Comparison of ENCODE assay signal across 30 cellular contexts in the genomic region with DNA sequence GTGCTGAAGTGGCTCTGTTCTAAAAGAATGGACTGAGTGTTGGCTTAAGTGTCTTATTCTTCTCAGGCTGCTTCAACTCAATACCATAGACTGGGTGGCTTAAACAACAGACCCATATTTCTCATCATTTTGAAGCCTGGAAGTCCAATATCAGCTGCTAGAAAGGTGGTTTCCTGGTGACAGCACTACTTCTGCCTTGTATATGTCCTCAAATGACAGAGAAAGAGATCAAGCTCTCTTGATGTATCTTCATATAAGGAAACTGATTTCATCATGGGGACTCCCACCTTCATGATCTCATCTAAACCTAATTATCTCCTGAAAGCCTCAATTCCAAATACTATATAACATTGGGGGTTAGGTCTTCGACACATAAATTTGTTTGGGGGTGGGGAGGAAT.
"Had no signal": no experiment of that assay in that cellular context is flagged by ENCODE, and none has a peak within 500 bp of the region (broad histone marks: within the 10 kb centered on the region; RNA-seq: fewer than 3 reads in every experiment).

No MANE protein-coding gene starts in this region.

- H3K36me3 ChIP-seq: adrenal gland, esophagus muscularis mucosa, gastroesophageal sphincter, heart right ventricle, WERI-Rb-1 had no signal

- H3K4me3 ChIP-seq: adrenal gland, body of pancreas, esophagus muscularis mucosa, gastroesophageal sphincter, heart right ventricle had no signal

- DNase-seq: activated B cell treated with CpG ODN at 0.5 μM for 24 hours; activated CD4-positive, alpha-beta T cell treated with anti-CD3 and anti-CD28 coated beads for 48 hours; activated CD4-positive, alpha-beta T cell treated with anti-CD3 and anti-CD28 coated beads, Interleukin-2, amount 50 U/mL, for 1 hour; activated CD4-positive, alpha-beta T cell treated with anti-CD3 and anti-CD28 coated beads, Interleukin-2, amount 50 U/mL, for 48 hours; activated CD8-positive, alpha-beta memory T cell treated with anti-CD3 and anti-CD28 coated beads for 24 hours; activated CD8-positive, alpha-beta T cell treated with anti-CD3 and anti-CD28 coated beads for 36 hours; activated effector memory CD4-positive, alpha-beta T cell treated with anti-CD3 and anti-CD28 coated beads, Interleukin-2, amount 50 U/mL, for 16 hours; activated naive CD4-positive, alpha-beta T cell treated with anti-CD3 and anti-CD28 coated beads for 36 hours; activated naive CD8-positive, alpha-beta T cell treated with anti-CD3 and anti-CD28 coated beads for 36 hours; activated naive CD8-positive, alpha-beta T cell treated with anti-CD3 and anti-CD28 coated beads, Interleukin-2, amount 50 U/mL, for 24 hours; activated T-cell treated with anti-CD3 and anti-CD28 coated beads, Interleukin-2, amount 50 U/mL, for 1 hour; activated T-cell treated with anti-CD3 and anti-CD28 coated beads, Interleukin-2, amount 50 U/mL, for 48 hours; adrenal gland; amygdala; aorta; body of pancreas; caudate nucleus; cortex of kidney; dermis blood vessel endothelial cell; effector CD4-positive, alpha-beta T cell; effector memory CD8-positive, alpha-beta T cell; erythroblast; foreskin melanocyte; heart right ventricle; T-helper 17 cell; T1000; WERI-Rb-1 had no signal

- H3K27me3 ChIP-seq: adrenal gland, body of pancreas, esophagus muscularis mucosa, gastroesophageal sphincter, heart right ventricle had no signal

- ATAC-seq: activated CD4-positive, CD25-positive, alpha-beta regulatory T cell treated with anti-CD3 and anti-CD28 coated beads, Interleukin-2, amount 50 U/mL, for 24 hours; activated CD8-positive, alpha-beta T cell treated with anti-CD3 and anti-CD28 coated beads for 36 hours; activated naive CD8-positive, alpha-beta T cell treated with anti-CD3 and anti-CD28 coated beads, Interleukin-2, amount 50 U/mL, for 24 hours; body of pancreas; effector memory CD8-positive, alpha-beta T cell; gastroesophageal sphincter; heart right ventricle; T-helper 17 cell had no signal

- H3K9me3 ChIP-seq: adrenal gland, body of pancreas, esophagus muscularis mucosa, gastroesophageal sphincter had no signal

- H3K4me1 ChIP-seq: adrenal gland, body of pancreas, esophagus muscularis mucosa, gastroesophageal sphincter, heart right ventricle had no signal

- H3K27ac ChIP-seq: adrenal gland, body of pancreas, esophagus muscularis mucosa, gastroesophageal sphincter, heart right ventricle, WERI-Rb-1 had no signal
